ENCODE assay signal across 22 cellular contexts in the genomic region with DNA sequence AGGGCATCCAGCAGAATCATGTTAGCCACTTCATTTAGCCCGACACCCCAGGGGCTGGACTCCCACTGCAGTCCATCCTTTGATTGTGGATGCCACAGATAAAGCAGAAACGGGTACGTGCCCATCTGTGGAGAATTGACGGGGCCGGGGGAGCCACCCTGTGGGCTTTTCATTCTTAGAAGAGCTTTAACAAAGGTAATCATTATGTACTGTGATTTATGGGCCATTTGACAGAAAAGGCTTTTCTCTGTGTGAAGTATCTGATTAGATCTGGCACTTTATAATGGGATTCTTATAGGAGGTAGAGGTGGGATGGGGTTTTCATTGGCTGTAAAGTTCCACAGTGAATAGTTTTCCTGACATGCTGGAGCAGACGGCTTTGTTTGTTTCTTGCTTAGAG. TPM values are rescaled to one million over a fixed set of nuclear protein-coding genes. Genes with fewer than 3 reads are reported as not detected.
DNase-seq lines count a peak whose midpoint lies in the region; ATAC-seq, FAIRE-seq and TF ChIP-seq lines count a peak whose summit lies in the region.
"Had no signal": no experiment of that assay in that cellular context is flagged by ENCODE, and none has a peak within 500 bp of the region (broad histone marks: within the 10 kb centered on the region; RNA-seq: fewer than 3 reads in every experiment).

No MANE protein-coding gene starts in this region.

- H2AFZ ChIP-seq in neural cell (ENCODE audit: low read depth, low read length), result no peak overlapping the region

- no peaks in the 10 kb centered on the region for H3K9me3 ChIP-seq in neural cell (ENCODE audit: low read length)

- peak; percentile 7 to 55 for DNase-seq in NCI-H2081 (lab: John Stamatoyannopoulos, UW)
- DNase-seq in NCI-H2081 treated with DMSO at 0.1 percent for 48 hours (lab: John Stamatoyannopoulos, UW), result no peak
- peak; percentile 73 for DNase-seq in NCI-H146 (lab: John Stamatoyannopoulos, UW)
- peak; percentile 81 for DNase-seq in NCI-H748 (lab: John Stamatoyannopoulos, UW; ENCODE audit: unreplicated experiment)
- DNase-seq in NCI-H1092 (lab: John Stamatoyannopoulos, UW), result no peak
- no peak for DNase-seq in urothelium cell line (ENCODE audit: low spot score)
- DNase-seq: 8988T; CD4-positive, CD25-positive, alpha-beta regulatory T cell; DMS153; GDM1; HCEC 1CT; NCI-H1105; NCI-H2029; NCI-H82; PC-3; RPMI8226; SHP77 treated with DMSO at 0.1 percent for 48 hours; T-cell had no signal

- no peak for TF ChIP-seq RAD21 in neural cell (conservative IDR thresholded peaks at IDR 0.05)

- H3K4me2 ChIP-seq in neural cell (ENCODE audit: low read length), result no peak overlapping the region

- H3K4me3 ChIP-seq in neural cell (ENCODE audit: low read length), result no peak overlapping the region

- TF ChIP-seq CTCF in neural cell (IDR thresholded peaks at IDR 0.05; ENCODE audit: poor library complexity, severe bottlenecking), result peak; percentile 13

- H3K27ac ChIP-seq in neural cell (ENCODE audit: low read length), result peak overlapping the region; percentile 42

- no peaks in the 10 kb centered on the region for H3F3A ChIP-seq in neural cell (ENCODE audit: insufficient read depth, low read length, poor library complexity, severe bottlenecking)

- no peaks in the 10 kb centered on the region for H4K20me1 ChIP-seq in neural cell (ENCODE audit: insufficient read depth)

- no peaks in the 10 kb centered on the region for H3K79me2 ChIP-seq in neural cell (replicated peaks; ENCODE audit: insufficient read depth, low read length)

- no peak for TF ChIP-seq EP300 in neural cell (conservative IDR thresholded peaks at IDR 0.05; ENCODE audit: poor library complexity, severe bottlenecking)

- H3K9ac ChIP-seq in neural cell (ENCODE audit: low read length), result no peak overlapping the region

- peaks cover 5% of the 10 kb centered on the region for H3K36me3 ChIP-seq in neural cell (ENCODE audit: insufficient read depth, low read length)

- H3K9me2 ChIP-seq in neural cell (ENCODE audit: insufficient read depth, low read length), result no peaks in the 10 kb centered on the region

- no peak for ATAC-seq in HG02938 (IDR thresholded peaks at IDR 0.05; ENCODE audit: unreplicated experiment)
- ATAC-seq: PC-3, SK-N-SH treated with all-trans-retinoic acid at 6 μM for 48 hours, T-cell had no signal

- no peak for FAIRE-seq in urothelium cell line (lab: Jason Lieb, UNC)
- FAIRE-seq: GM19239 had no signal

- no peaks in the 10 kb centered on the region for H3K27me3 ChIP-seq in neural cell (ENCODE audit: insufficient read depth, low read depth, low read length)

TF ChIP-seq in neural cell, 6 proteins besides CTCF, POLR2A, EP300 and RAD21:
- TF ChIP-seq POLR2AphosphoS5 (IDR thresholded peaks at IDR 0.05) (peak; percentile 7), MXI1 (conservative IDR thresholded peaks at IDR 0.05; ENCODE audit: poor library complexity, severe bottlenecking) (no peak)

RNA-seq across cellular contexts. Expression of gene AACS, which starts 40.4 kb away (rescaled TPM):
- 33.2 and 34.3 TPM in 2 replicates for polyA plus RNA-seq in neural cell
- 35.3 and 36.3 TPM in 2 replicates for polyA minus RNA-seq in neural cell

Comparison
In these comparisons a context has a peak if more than half of its experiments do, and no peak if none do; other contexts are left out.
1. DNase-seq: peak in NCI-H2081 (2 of 2), NCI-H146 (single experiment) and NCI-H748 (single experiment); none in NCI-H2081 treated with DMSO at 0.1 percent for 48 hours (single experiment), NCI-H1092 (single experiment) and urothelium cell line (single experiment).